ENCODE assay signal across 1 cellular context in the genomic region with DNA sequence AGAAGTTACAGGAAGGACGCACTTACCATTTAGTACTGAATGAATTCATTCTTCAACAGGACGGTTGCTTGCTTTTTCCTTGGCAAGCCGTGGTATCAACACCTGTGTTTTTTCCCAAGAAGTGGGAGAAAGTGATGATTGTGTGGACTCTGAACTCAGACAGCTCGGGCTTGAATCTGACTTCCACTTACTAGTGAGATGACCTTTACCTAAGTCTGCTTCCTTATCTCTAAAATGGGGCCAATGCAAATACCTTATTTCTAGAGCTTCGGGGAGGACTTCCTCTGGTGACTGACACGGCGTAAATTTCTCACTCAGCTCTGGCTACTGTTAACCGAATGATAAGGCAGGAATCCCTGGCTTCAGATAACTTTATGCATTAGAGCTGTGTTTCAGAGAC.
TF ChIP-seq lines count a peak whose summit lies in the region.

No MANE protein-coding gene starts in this region.

TF ChIP-seq in K562, 482 proteins besides CTCF, POLR2A, EP300 and RAD21 (continued from another document):
- TF ChIP-seq, protein P1, sequence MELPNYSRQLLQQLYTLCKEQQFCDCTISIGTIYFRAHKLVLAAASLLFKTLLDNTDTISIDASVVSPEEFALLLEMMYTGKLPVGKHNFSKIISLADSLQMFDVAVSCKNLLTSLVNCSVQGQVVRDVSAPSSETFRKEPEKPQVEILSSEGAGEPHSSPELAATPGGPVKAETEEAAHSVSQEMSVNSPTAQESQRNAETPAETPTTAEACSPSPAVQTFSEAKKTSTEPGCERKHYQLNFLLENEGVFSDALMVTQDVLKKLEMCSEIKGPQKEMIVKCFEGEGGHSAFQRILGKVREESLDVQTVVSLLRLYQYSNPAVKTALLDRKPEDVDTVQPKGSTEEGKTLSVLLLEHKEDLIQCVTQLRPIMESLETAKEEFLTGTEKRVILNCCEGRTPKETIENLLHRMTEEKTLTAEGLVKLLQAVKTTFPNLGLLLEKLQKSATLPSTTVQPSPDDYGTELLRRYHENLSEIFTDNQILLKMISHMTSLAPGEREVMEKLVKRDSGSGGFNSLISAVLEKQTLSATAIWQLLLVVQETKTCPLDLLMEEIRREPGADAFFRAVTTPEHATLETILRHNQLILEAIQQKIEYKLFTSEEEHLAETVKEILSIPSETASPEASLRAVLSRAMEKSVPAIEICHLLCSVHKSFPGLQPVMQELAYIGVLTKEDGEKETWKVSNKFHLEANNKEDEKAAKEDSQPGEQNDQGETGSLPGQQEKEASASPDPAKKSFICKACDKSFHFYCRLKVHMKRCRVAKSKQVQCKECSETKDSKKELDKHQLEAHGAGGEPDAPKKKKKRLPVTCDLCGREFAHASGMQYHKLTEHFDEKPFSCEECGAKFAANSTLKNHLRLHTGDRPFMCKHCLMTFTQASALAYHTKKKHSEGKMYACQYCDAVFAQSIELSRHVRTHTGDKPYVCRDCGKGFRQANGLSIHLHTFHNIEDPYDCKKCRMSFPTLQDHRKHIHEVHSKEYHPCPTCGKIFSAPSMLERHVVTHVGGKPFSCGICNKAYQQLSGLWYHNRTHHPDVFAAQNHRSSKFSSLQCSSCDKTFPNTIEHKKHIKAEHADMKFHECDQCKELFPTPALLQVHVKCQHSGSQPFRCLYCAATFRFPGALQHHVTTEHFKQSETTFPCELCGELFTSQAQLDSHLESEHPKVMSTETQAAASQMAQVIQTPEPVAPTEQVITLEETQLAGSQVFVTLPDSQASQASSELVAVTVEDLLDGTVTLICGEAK (IDR thresholded peaks at IDR 0.05): 0 out of 2 replicates have a peak, but pooled peaks have one; percentile 29
- TF ChIP-seq, protein P1 (CRISPR knock-in tag; IDR thresholded peaks at IDR 0.05): no peak
- TF ChIP-seq, protein P2, sequence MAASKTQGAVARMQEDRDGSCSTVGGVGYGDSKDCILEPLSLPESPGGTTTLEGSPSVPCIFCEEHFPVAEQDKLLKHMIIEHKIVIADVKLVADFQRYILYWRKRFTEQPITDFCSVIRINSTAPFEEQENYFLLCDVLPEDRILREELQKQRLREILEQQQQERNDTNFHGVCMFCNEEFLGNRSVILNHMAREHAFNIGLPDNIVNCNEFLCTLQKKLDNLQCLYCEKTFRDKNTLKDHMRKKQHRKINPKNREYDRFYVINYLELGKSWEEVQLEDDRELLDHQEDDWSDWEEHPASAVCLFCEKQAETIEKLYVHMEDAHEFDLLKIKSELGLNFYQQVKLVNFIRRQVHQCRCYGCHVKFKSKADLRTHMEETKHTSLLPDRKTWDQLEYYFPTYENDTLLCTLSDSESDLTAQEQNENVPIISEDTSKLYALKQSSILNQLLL (CRISPR knock-in tag; IDR thresholded peaks at IDR 0.05; ENCODE audit: borderline replicate concordance): no peak
- TF ChIP-seq, protein P3, sequence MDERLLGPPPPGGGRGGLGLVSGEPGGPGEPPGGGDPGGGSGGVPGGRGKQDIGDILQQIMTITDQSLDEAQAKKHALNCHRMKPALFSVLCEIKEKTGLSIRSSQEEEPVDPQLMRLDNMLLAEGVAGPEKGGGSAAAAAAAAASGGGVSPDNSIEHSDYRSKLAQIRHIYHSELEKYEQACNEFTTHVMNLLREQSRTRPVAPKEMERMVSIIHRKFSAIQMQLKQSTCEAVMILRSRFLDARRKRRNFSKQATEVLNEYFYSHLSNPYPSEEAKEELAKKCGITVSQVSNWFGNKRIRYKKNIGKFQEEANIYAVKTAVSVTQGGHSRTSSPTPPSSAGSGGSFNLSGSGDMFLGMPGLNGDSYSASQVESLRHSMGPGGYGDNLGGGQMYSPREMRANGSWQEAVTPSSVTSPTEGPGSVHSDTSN (CRISPR knock-in tag; IDR thresholded peaks at IDR 0.05; ENCODE audit: low read depth): no peak
- TF ChIP-seq, protein P3 (tag; conservative IDR thresholded peaks at IDR 0.05; ENCODE audit: low read depth): peak; percentile 44; the same call in 1 of the 2 replicates
- TF ChIP-seq ESRRA (IDR thresholded peaks at IDR 0.05; ENCODE audit: borderline replicate concordance, low read depth) (peak; percentile 90), SMAD2 (IDR thresholded peaks at IDR 0.05; ENCODE audit: low read depth, low read length) (no peak), ZNF146 (CRISPR knock-in tag; IDR thresholded peaks at IDR 0.05; ENCODE audit: unreplicated experiment) (no peak), PCBP1 (IDR thresholded peaks at IDR 0.05; ENCODE audit: low read depth, low read length, poor library complexity, severe bottlenecking) (no peak), JUND (IDR thresholded peaks at IDR 0.05; ENCODE audit: borderline replicate concordance, low read depth, low read length) (no peak), JUND (tag; IDR thresholded peaks at IDR 0.05; ENCODE audit: borderline replicate concordance, low read depth, low read length) (no peak), ARID1B (IDR thresholded peaks at IDR 0.05) (0 out of 2 replicates have a peak, but pooled peaks have one; percentile 24), MTA2 (IDR thresholded peaks at IDR 0.05; ENCODE audit: low read depth) (no peak), TCF3 (CRISPR knock-in tag; IDR thresholded peaks at IDR 0.05) (peak; percentile 55), ELF1 (tag; IDR thresholded peaks at IDR 0.05) (no peak), POLR2H (tag; IDR thresholded peaks at IDR 0.05; ENCODE audit: low read depth) (no peak), CBFA2T3 (IDR thresholded peaks at IDR 0.05) (peak; percentile 41; the same call in 1 of the 2 replicates), HDAC3 (IDR thresholded peaks at IDR 0.05; ENCODE audit: borderline replicate concordance, partially characterized antibody) (no peak), BRCA1 (IDR thresholded peaks at IDR 0.05) (no peak), BRCA1 (CRISPR knock-in tag; IDR thresholded peaks at IDR 0.05) (no peak)
- TF ChIP-seq, protein P4, sequence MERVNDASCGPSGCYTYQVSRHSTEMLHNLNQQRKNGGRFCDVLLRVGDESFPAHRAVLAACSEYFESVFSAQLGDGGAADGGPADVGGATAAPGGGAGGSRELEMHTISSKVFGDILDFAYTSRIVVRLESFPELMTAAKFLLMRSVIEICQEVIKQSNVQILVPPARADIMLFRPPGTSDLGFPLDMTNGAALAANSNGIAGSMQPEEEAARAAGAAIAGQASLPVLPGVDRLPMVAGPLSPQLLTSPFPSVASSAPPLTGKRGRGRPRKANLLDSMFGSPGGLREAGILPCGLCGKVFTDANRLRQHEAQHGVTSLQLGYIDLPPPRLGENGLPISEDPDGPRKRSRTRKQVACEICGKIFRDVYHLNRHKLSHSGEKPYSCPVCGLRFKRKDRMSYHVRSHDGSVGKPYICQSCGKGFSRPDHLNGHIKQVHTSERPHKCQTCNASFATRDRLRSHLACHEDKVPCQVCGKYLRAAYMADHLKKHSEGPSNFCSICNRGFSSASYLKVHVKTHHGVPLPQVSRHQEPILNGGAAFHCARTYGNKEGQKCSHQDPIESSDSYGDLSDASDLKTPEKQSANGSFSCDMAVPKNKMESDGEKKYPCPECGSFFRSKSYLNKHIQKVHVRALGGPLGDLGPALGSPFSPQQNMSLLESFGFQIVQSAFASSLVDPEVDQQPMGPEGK (CRISPR knock-in tag; IDR thresholded peaks at IDR 0.05; ENCODE audit: borderline replicate concordance): no peak
- TF ChIP-seq, protein P5, sequence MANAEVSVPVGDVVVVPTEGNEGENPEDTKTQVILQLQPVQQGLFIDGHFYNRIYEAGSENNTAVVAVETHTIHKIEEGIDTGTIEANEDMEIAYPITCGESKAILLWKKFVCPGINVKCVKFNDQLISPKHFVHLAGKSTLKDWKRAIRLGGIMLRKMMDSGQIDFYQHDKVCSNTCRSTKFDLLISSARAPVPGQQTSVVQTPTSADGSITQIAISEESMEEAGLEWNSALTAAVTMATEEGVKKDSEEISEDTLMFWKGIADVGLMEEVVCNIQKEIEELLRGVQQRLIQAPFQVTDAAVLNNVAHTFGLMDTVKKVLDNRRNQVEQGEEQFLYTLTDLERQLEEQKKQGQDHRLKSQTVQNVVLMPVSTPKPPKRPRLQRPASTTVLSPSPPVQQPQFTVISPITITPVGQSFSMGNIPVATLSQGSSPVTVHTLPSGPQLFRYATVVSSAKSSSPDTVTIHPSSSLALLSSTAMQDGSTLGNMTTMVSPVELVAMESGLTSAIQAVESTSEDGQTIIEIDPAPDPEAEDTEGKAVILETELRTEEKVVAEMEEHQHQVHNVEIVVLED (CRISPR knock-in tag; IDR thresholded peaks at IDR 0.05): no peak
- TF ChIP-seq, protein P6, sequence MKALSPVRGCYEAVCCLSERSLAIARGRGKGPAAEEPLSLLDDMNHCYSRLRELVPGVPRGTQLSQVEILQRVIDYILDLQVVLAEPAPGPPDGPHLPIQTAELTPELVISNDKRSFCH (CRISPR knock-in tag; IDR thresholded peaks at IDR 0.05): no peak
- TF ChIP-seq, protein P6 (tag; IDR thresholded peaks at IDR 0.05): peak; percentile 98
- TF ChIP-seq, protein P7, sequence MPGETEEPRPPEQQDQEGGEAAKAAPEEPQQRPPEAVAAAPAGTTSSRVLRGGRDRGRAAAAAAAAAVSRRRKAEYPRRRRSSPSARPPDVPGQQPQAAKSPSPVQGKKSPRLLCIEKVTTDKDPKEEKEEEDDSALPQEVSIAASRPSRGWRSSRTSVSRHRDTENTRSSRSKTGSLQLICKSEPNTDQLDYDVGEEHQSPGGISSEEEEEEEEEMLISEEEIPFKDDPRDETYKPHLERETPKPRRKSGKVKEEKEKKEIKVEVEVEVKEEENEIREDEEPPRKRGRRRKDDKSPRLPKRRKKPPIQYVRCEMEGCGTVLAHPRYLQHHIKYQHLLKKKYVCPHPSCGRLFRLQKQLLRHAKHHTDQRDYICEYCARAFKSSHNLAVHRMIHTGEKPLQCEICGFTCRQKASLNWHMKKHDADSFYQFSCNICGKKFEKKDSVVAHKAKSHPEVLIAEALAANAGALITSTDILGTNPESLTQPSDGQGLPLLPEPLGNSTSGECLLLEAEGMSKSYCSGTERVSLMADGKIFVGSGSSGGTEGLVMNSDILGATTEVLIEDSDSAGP (CRISPR knock-in tag; IDR thresholded peaks at IDR 0.05): no peak
- TF ChIP-seq, protein P8, sequence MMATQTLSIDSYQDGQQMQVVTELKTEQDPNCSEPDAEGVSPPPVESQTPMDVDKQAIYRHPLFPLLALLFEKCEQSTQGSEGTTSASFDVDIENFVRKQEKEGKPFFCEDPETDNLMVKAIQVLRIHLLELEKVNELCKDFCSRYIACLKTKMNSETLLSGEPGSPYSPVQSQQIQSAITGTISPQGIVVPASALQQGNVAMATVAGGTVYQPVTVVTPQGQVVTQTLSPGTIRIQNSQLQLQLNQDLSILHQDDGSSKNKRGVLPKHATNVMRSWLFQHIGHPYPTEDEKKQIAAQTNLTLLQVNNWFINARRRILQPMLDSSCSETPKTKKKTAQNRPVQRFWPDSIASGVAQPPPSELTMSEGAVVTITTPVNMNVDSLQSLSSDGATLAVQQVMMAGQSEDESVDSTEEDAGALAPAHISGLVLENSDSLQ (IDR thresholded peaks at IDR 0.05): peak; percentile 73
TF ChIP-seq in K562: peak in this region for 9.
